In genomic region chr1:222754386-222755139, GRCh38 we compare ENCODE assay signal across 11 cellular contexts. TPM values are rescaled to one million over a fixed set of nuclear protein-coding genes. Genes with fewer than 3 reads are reported as not detected.
DNase-seq lines count a peak whose midpoint lies in the region; ATAC-seq and TF ChIP-seq lines count a peak whose summit lies in the region.
"Had no signal": no experiment of that assay in that cellular context is flagged by ENCODE, and none has a peak within 500 bp of the region (broad histone marks: within the 10 kb centered on the region; RNA-seq: fewer than 3 reads in every experiment).

No MANE protein-coding gene starts in this region.

- ATAC-seq in thoracic aorta (ENCODE audit: insufficient number of reproducible peaks, low FRiP score, low read depth) (peak; percentile 91), HG02973 (IDR thresholded peaks at IDR 0.05; ENCODE audit: unreplicated experiment) (no peak), GM19035 (IDR thresholded peaks at IDR 0.05; ENCODE audit: unreplicated experiment) (no peak), HG03196 (IDR thresholded peaks at IDR 0.05; ENCODE audit: unreplicated experiment) (no peak)
- no peak for ATAC-seq in CD8-positive, alpha-beta T cell
- ATAC-seq: activated CD8-positive, alpha-beta T cell treated with anti-CD3 and anti-CD28 coated beads, Interleukin-2, amount 10 ng/mL, durations not matched to agents 7 days and 5 days had no signal

- intact Hi-C loops in breast epithelium (cut with DNase I; ENCODE audit: low total_unique reads): no loop called here
- intact Hi-C loops in CD8-positive, alpha-beta T cell (cut with DNase I, micrococcal nuclease): no loop called here

- H3K27me3 ChIP-seq in breast epithelium (no peaks in the 10 kb centered on the region), thoracic aorta (replicated peaks; ENCODE audit: insufficient read depth) (no peaks in the 10 kb centered on the region)
- no peaks in the 10 kb centered on the region for H3K27me3 ChIP-seq in CD8-positive, alpha-beta T cell (ENCODE audit: insufficient read depth, low read length)

- H3K9me3 Mint-ChIP-seq in CD8-positive, alpha-beta T cell: no peaks in the 10 kb centered on the region

- no peaks in the 10 kb centered on the region for H3K36me3 Mint-ChIP-seq in CD8-positive, alpha-beta T cell

- DNase-seq in HT1080 (ENCODE audit: low read depth) (peak; percentile 69), breast epithelium (ENCODE audit: low spot score in 2 of 2) (peak in 1 of 2 donors; percentile 65), kidney tubule cell (ENCODE audit: low spot score) (peak; percentile 84), thoracic aorta (ENCODE audit: low spot score) (peak; percentile 23)
- DNase-seq in CD8-positive, alpha-beta T cell: no peak
- DNase-seq: activated CD8-positive, alpha-beta T cell treated with anti-CD3 and anti-CD28 coated beads, Interleukin-2, amount 10 ng/mL, durations not matched to agents 7 days and 5 days; NCI-H446 treated with DMSO at 0.1 percent for 48 hours had no signal

- no peak for TF ChIP-seq POLR2A in breast epithelium (IDR thresholded peaks at IDR 0.05)

- H3K27me3 Mint-ChIP-seq in CD8-positive, alpha-beta T cell (ENCODE audit: low read depth): peaks cover 8% of the 10 kb centered on the region

- H3K4me1 Mint-ChIP-seq in CD8-positive, alpha-beta T cell (ENCODE audit: low read depth): no peaks in the 10 kb centered on the region

- POLR2A ChIA-PET in CD8-positive, alpha-beta T cell (lab: Charles Lee): no interaction called here

- CTCF ChIA-PET in CD8-positive, alpha-beta T cell (lab: Charles Lee): interaction anchor here (0.7 kb wide), 1 partner anchor 335 kb away, joined by 3 read pairs; no protein-coding TSS in a partner anchor

- H3K36me3 ChIP-seq in breast epithelium (no peaks in the 10 kb centered on the region), thoracic aorta (no peaks in the 10 kb centered on the region)
- no peaks in the 10 kb centered on the region for H3K36me3 ChIP-seq in CD8-positive, alpha-beta T cell (ENCODE audit: insufficient read depth, low read length)

- no peak overlapping the region for H3K4me3 Mint-ChIP-seq in CD8-positive, alpha-beta T cell
- H3K4me3 Mint-ChIP-seq: activated CD8-positive, alpha-beta T cell treated with anti-CD3 and anti-CD28 coated beads, Interleukin-2, amount 10 ng/mL, durations not matched to agents 7 days and 5 days had no signal

- peaks cover 0 to 8% of the 10 kb centered on the region in 2 donors for H3K4me1 ChIP-seq in breast epithelium
- peaks cover 3 to 17% of the 10 kb centered on the region in 2 donors for H3K4me1 ChIP-seq in thoracic aorta (ENCODE audit: control insufficient read depth in 1 of 2, low read depth in 2 of 2)
- H3K4me1 ChIP-seq in CD8-positive, alpha-beta T cell (ENCODE audit: insufficient read depth, low read length): no peaks in the 10 kb centered on the region

- TF ChIP-seq CTCF in breast epithelium (IDR thresholded peaks at IDR 0.05) (no peak), thoracic aorta (IDR thresholded peaks at IDR 0.05) (no peak)
- no peak for TF ChIP-seq CTCF in CD8-positive, alpha-beta T cell (IDR thresholded peaks at IDR 0.05)

- H3K27ac Mint-ChIP-seq in CD8-positive, alpha-beta T cell: no peak overlapping the region
- H3K27ac Mint-ChIP-seq: activated CD8-positive, alpha-beta T cell treated with anti-CD3 and anti-CD28 coated beads, Interleukin-2, amount 10 ng/mL, durations not matched to agents 7 days and 5 days had no signal

- H3K27ac ChIP-seq in breast epithelium (peak overlapping the region; percentile 43 to 63), thoracic aorta (peak overlapping the region; percentile 19 to 63)
- no peak overlapping the region for H3K27ac ChIP-seq in CD8-positive, alpha-beta T cell (ENCODE audit: low read depth, low read length)

- no peaks in the 10 kb centered on the region for H3K9me3 ChIP-seq in breast epithelium
- H3K9me3 ChIP-seq in thoracic aorta: no peaks in the 10 kb centered on the region
- no peaks in the 10 kb centered on the region for H3K9me3 ChIP-seq in CD8-positive, alpha-beta T cell (ENCODE audit: low read length)

- H3K4me3 ChIP-seq in breast epithelium (no peak overlapping the region), thoracic aorta (peak overlapping the region; percentile 12)
- H3K4me3 ChIP-seq in CD8-positive, alpha-beta T cell (ENCODE audit: low read depth, low read length): no peak overlapping the region

RNA-seq across cellular contexts. Expression of gene FAM177B, which starts 17.6 kb away (rescaled TPM):
- not detected in 2 replicates for total RNA-seq in HT1080 (2014; rRNA removed; shearing (Covaris generic))
- polyA plus RNA-seq in HT1080 (2015; cell fraction: cytosol; rRNA removed): not detected in 2 replicates
- not detected in 2 replicates for polyA plus RNA-seq in HT1080 (2015; cell fraction: nucleus; rRNA removed)
- total RNA-seq in breast epithelium (1 to 10 TPM; 1.4 to 2.3 (median 2.3) TPM), thoracic aorta (1 to 10 TPM in 1 of 2 donors, not detected in 1; 3.1 TPM)
- total RNA-seq in CD8-positive, alpha-beta T cell: not detected
- total RNA-seq: activated CD8-positive, alpha-beta T cell treated with anti-CD3 and anti-CD28 coated beads, Interleukin-2, amount 10 ng/mL, durations not matched to agents 7 days and 5 days; endothelial cell of umbilical vein had no signal
- polyA plus RNA-seq: endothelial cell of umbilical vein had no signal

RNA-seq across cellular contexts. Expression of gene BROX, which starts 42.2 kb away (rescaled TPM):
- total RNA-seq in HT1080 (2014; rRNA removed; shearing (Covaris generic)): 51.8 and 59.0 TPM in 2 replicates
- polyA plus RNA-seq in HT1080 (2015; cell fraction: cytosol; rRNA removed): 28.1 and 41.4 TPM in 2 replicates
- 34.0 and 34.7 TPM in 2 replicates for polyA plus RNA-seq in HT1080 (2015; cell fraction: nucleus; rRNA removed)
- 10 to 100 TPM; 38.3 to 85.2 (median 45.6) TPM for total RNA-seq in breast epithelium
- 10 to 100 TPM; 24.4 to 36.0 TPM for total RNA-seq in thoracic aorta
- 10 to 100 TPM; 33.9 to 39.6 TPM for total RNA-seq in CD8-positive, alpha-beta T cell

RNA-seq across cellular contexts. Expression of gene AIDA, which starts 42.3 kb away (rescaled TPM):
- 18.7 and 37.2 TPM in 2 replicates for total RNA-seq in HT1080 (2014; rRNA removed; shearing (Covaris generic))
- polyA plus RNA-seq in HT1080 (2015; cell fraction: cytosol; rRNA removed): 72.1 and 84.4 TPM in 2 replicates
- 21.5 and 23.5 TPM in 2 replicates for polyA plus RNA-seq in HT1080 (2015; cell fraction: nucleus; rRNA removed)
- 10 to 100 TPM; 52.2 to 88.0 (median 58.3) TPM for total RNA-seq in breast epithelium
- total RNA-seq in thoracic aorta: 10 to 100 TPM; 59.2 to 61.7 TPM
- total RNA-seq in CD8-positive, alpha-beta T cell: 10 to 100 TPM; 22.0 to 22.7 TPM

Comparison
In these comparisons a context has a peak if more than half of its experiments do, and no peak if none do; other contexts are left out.
1. DNase-seq: peak in HT1080 (single experiment), kidney tubule cell (single experiment) and thoracic aorta (single experiment); none in CD8-positive, alpha-beta T cell (0 of 7).